In genomic region chr2:177038772-177039484, GRCh38 we compare ENCODE assay signal across 1 cellular context.
TF ChIP-seq lines count a peak whose summit lies in the region.

No MANE protein-coding gene starts in this region.

TF ChIP-seq in HEK293, 187 proteins besides CTCF, POLR2A, EP300 and RAD21 (continued from another document and continues in another):
- TF ChIP-seq REST (tag by site-specific recombination; IDR thresholded peaks at IDR 0.05) = no peak
- TF ChIP-seq ZNF280D (tag by site-specific recombination; IDR thresholded peaks at IDR 0.05) = no peak
- peak; percentile 47; the same call in 1 of the 2 replicates for TF ChIP-seq ZBTB21 (tag by site-specific recombination; IDR thresholded peaks at IDR 0.05)
- TF ChIP-seq SP7 (tag by site-specific recombination; IDR thresholded peaks at IDR 0.05) = peak; percentile 96
- TF ChIP-seq ZNF585B (tag by site-specific recombination; IDR thresholded peaks at IDR 0.05) = no peak
- TF ChIP-seq ZBTB44 (tag by site-specific recombination; IDR thresholded peaks at IDR 0.05) = peak; percentile 47; the same call in 1 of the 2 replicates
- no peak for TF ChIP-seq ZNF639 (tag by site-specific recombination; IDR thresholded peaks at IDR 0.05)
- no peak for TF ChIP-seq ZBTB48 (tag by site-specific recombination; IDR thresholded peaks at IDR 0.05)
- TF ChIP-seq ZBTB11 (tag by site-specific recombination; conservative IDR thresholded peaks at IDR 0.05; ENCODE audit: low read depth) = peak; percentile 31; the same call in 1 of the 2 replicates
- 0 out of 2 replicates have a peak, but pooled peaks have one; percentile 23 for TF ChIP-seq AEBP2 (tag by site-specific recombination; IDR thresholded peaks at IDR 0.05; ENCODE audit: borderline replicate concordance)
- no peak for TF ChIP-seq GLI4 (tag by site-specific recombination; IDR thresholded peaks at IDR 0.05)
- TF ChIP-seq ZFP41 (tag by site-specific recombination; IDR thresholded peaks at IDR 0.05; ENCODE audit: borderline replicate concordance) = no peak
- no peak for TF ChIP-seq ZFP3 (tag by site-specific recombination; IDR thresholded peaks at IDR 0.05; ENCODE audit: low read depth)
- 0 out of 2 replicates have a peak, but pooled peaks have one; percentile 7 for TF ChIP-seq SP2 (tag by site-specific recombination; IDR thresholded peaks at IDR 0.05)
- peak; percentile 95 for TF ChIP-seq ZNF398 (tag by site-specific recombination; IDR thresholded peaks at IDR 0.05)
- TF ChIP-seq YY1 (tag by site-specific recombination; IDR thresholded peaks at IDR 0.05) = peak; percentile 53; the same call in 1 of the 2 replicates
- TF ChIP-seq ZNF629 (tag by site-specific recombination; IDR thresholded peaks at IDR 0.05) = peak; percentile 35
- no peak; the same call in 1 of the 2 replicates for TF ChIP-seq ZNF654 (tag by site-specific recombination; IDR thresholded peaks at IDR 0.05; ENCODE audit: low read depth)
- TF ChIP-seq ZBTB49 (tag by site-specific recombination; IDR thresholded peaks at IDR 0.05; ENCODE audit: low read depth) = peak; percentile 39; the same call in 1 of the 2 replicates
- no peak for TF ChIP-seq ZNF10 (tag by site-specific recombination; IDR thresholded peaks at IDR 0.05)
- no peak for TF ChIP-seq ZNF140 (tag by site-specific recombination; IDR thresholded peaks at IDR 0.05)
- TF ChIP-seq ZNF324 (tag by site-specific recombination; IDR thresholded peaks at IDR 0.05) = 0 out of 2 replicates have a peak, but pooled peaks have one; percentile 38
- TF ChIP-seq ZNF623 (tag by site-specific recombination; IDR thresholded peaks at IDR 0.05) = no peak
- TF ChIP-seq ZNF785 (tag by site-specific recombination; IDR thresholded peaks at IDR 0.05) = no peak
- TF ChIP-seq ZNF544 (tag by site-specific recombination; IDR thresholded peaks at IDR 0.05) = no peak
- peak; percentile 71 for TF ChIP-seq MZF1 (tag by site-specific recombination; IDR thresholded peaks at IDR 0.05; ENCODE audit: borderline replicate concordance)
- no peak for TF ChIP-seq ZNF473 (tag by site-specific recombination; IDR thresholded peaks at IDR 0.05)
- no peak for TF ChIP-seq ZBTB20 (tag by site-specific recombination; IDR thresholded peaks at IDR 0.05)
